Comparison of ENCODE assay signal across 1 cellular context in genomic region chr1:178954937-178955336, GRCh38.
TF ChIP-seq lines count a peak whose summit lies in the region.

No MANE protein-coding gene starts in this region.

TF ChIP-seq in HepG2, 621 proteins besides CTCF, POLR2A, EP300 and RAD21 (continued from another document):
- TF ChIP-seq ZNF770 (CRISPR knock-in tag; IDR thresholded peaks at IDR 0.05) (peak; percentile 1; the same call in 1 of the 2 replicates), ZSCAN31 (CRISPR knock-in tag; IDR thresholded peaks at IDR 0.05; ENCODE audit: low read depth) (no peak), ZNF263 (CRISPR knock-in tag; IDR thresholded peaks at IDR 0.05) (no peak), NFIB (CRISPR knock-in tag; IDR thresholded peaks at IDR 0.05; ENCODE audit: borderline replicate concordance) (no peak), TBX3 (IDR thresholded peaks at IDR 0.05; ENCODE audit: borderline replicate concordance) (no peak), KDM2A (CRISPR knock-in tag; IDR thresholded peaks at IDR 0.05; ENCODE audit: borderline replicate concordance, low read depth) (no peak), NAIF1 (CRISPR knock-in tag; IDR thresholded peaks at IDR 0.05; ENCODE audit: borderline replicate concordance) (no peak), ZNF83 (CRISPR knock-in tag; IDR thresholded peaks at IDR 0.05; ENCODE audit: borderline replicate concordance) (no peak), ZNF7 (CRISPR knock-in tag; IDR thresholded peaks at IDR 0.05) (peak; percentile 60; the same call in 1 of the 2 replicates), ISX (CRISPR knock-in tag; conservative IDR thresholded peaks at IDR 0.05) (no peak), ZGPAT (CRISPR knock-in tag; IDR thresholded peaks at IDR 0.05) (no peak), ZNF275 (CRISPR knock-in tag; IDR thresholded peaks at IDR 0.05; ENCODE audit: borderline replicate concordance) (no peak), SP5 (CRISPR knock-in tag; IDR thresholded peaks at IDR 0.05; ENCODE audit: borderline replicate concordance, low read depth) (no peak), CBFB (CRISPR knock-in tag; IDR thresholded peaks at IDR 0.05) (no peak)
